In genomic region chr1:206693592-206693991, GRCh38 we compare ENCODE assay signal across 9 cellular contexts. TPM values are rescaled to one million over a fixed set of nuclear protein-coding genes. Genes with fewer than 3 reads are reported as not detected.
DNase-seq lines count a peak whose midpoint lies in the region; ATAC-seq, FAIRE-seq and TF ChIP-seq lines count a peak whose summit lies in the region.
"Had no signal": no experiment of that assay in that cellular context is flagged by ENCODE, and none has a peak within 500 bp of the region (broad histone marks: within the 10 kb centered on the region; RNA-seq: fewer than 3 reads in every experiment).

No MANE protein-coding gene starts in this region.

- H2BK120ac ChIP-seq in IMR-90 (ENCODE audit: low read depth, low read length) = no peak overlapping the region

- H2AK5ac ChIP-seq in IMR-90 (ENCODE audit: low read depth, low read length) = peak overlapping the region; percentile 15; the same call in 1 of the 2 replicates

- H3K4me3 Mint-ChIP-seq in WTC11 (no peak overlapping the region), T-cell (no peak overlapping the region)

- in situ Hi-C loops in IMR-90 (cut with MboI; ENCODE audit: low sequenced_read_pairs) (no loop called here), HepG2 (cut with HindIII; ENCODE audit: extremely low pct_ligation_motif_present, low pct_unique_long_range_greater_than_20kb) (no loop called here)

- no peak overlapping the region for H3K56ac ChIP-seq in IMR-90 (ENCODE audit: extremely low read depth, insufficient read depth, low read length)

- H2AFZ ChIP-seq in IMR-90 (replicated peaks; ENCODE audit: low read length, poor library complexity) (no peak overlapping the region), HepG2 (ENCODE audit: low read length) (no peak overlapping the region)

- H3K36me3 Mint-ChIP-seq in WTC11 = no peaks in the 10 kb centered on the region
- H3K36me3 Mint-ChIP-seq in T-cell = peaks cover 45% of the 10 kb centered on the region

- H2BK15ac ChIP-seq in IMR-90 (ENCODE audit: low read depth, low read length) = no peak overlapping the region

- peak overlapping the region; percentile 38 for H2AK9ac ChIP-seq in IMR-90 (replicated peaks; ENCODE audit: low read depth, low read length, poor library complexity)

- no peak overlapping the region for H4K91ac ChIP-seq in IMR-90 (ENCODE audit: insufficient read depth, low read depth, low read length)

- no peak overlapping the region; the same call in 1 of the 2 replicates for H2BK20ac ChIP-seq in IMR-90 (ENCODE audit: low read depth, low read length)

- peak overlapping the region; percentile 18 for H2BK5ac ChIP-seq in IMR-90 (ENCODE audit: low read depth, low read length, poor library complexity, severe bottlenecking)

- BruUV-seq in IMR-90 (replicated peaks; lab: Mats Ljungman, UMichigan) (no TSS peak), HepG2 (replicated peaks; lab: Mats Ljungman, UMichigan) (no TSS peak)

- no peak overlapping the region for H3K27ac ChIP-seq in IMR-90 (ENCODE audit: insufficient read depth, low read length)
- peak overlapping the region; percentile 87 to 91 for H3K27ac ChIP-seq in coronary artery
- H3K27ac ChIP-seq in HepG2 (ENCODE audit: extremely low read length, insufficient read depth, low read length) = no peak overlapping the region
- peak overlapping the region; percentile 85 for H3K27ac ChIP-seq in stomach smooth muscle (ENCODE audit: low read length)

- H3K4ac ChIP-seq in IMR-90 (ENCODE audit: low read depth, low read length) = 0 out of 2 replicates have a peak overlapping the region, but pooled peaks have one; percentile 39

- H4K8ac ChIP-seq in IMR-90 (ENCODE audit: low read depth in 2 of 2, low read length in 2 of 2) = no peak overlapping the region

- ATAC-seq in IMR-90 (ENCODE audit: low read depth) (no peak), HepG2 (no peak), WTC11 (no peak), T-cell (replicated peaks in 1 of 4) (no peak)

- no peak overlapping the region for H4K5ac ChIP-seq in IMR-90 (ENCODE audit: low read depth, low read length)

- H3K79me1 ChIP-seq in IMR-90 (ENCODE audit: low read depth in 1 of 2, low read length in 2 of 2) = peaks cover 21 to 98% of the 10 kb centered on the region in 2 experiments

- no peak for TF ChIP-seq EP300 in HepG2 (IDR thresholded peaks at IDR 0.05; ENCODE audit: low read depth in 2 of 2, low read length in 2 of 2)
- no peak for TF ChIP-seq EP300 in HepG2 (CRISPR knock-in tag; IDR thresholded peaks at IDR 0.05; ENCODE audit: borderline replicate concordance)

- peak overlapping the region; percentile 44 for H3K14ac ChIP-seq in IMR-90 (replicated peaks; ENCODE audit: low read depth, low read length)

- H3K18ac ChIP-seq in IMR-90 (ENCODE audit: low read depth, low read length) = no peak overlapping the region

- dilution Hi-C loops in IMR-90 (cut with HindIII; ENCODE audit: low sequenced_read_pairs, unreplicated experiment) = no loop called here

- intact Hi-C loops in IMR-90 (cut with micrococcal nuclease) = no loop called here
- intact Hi-C loops in HepG2 (cut with micrococcal nuclease; ENCODE audit: unreplicated experiment) = no loop called here

- H4K20me1 ChIP-seq in IMR-90 (ENCODE audit: insufficient read depth, low read length) = peaks cover 100% of the 10 kb centered on the region
- H4K20me1 ChIP-seq in HepG2 (ENCODE audit: insufficient read depth, low read length) = peaks cover 50% of the 10 kb centered on the region

- peaks cover 70% of the 10 kb centered on the region for H3K4me1 Mint-ChIP-seq in WTC11
- H3K4me1 Mint-ChIP-seq in T-cell = peaks cover 90 to 96% (median 90%) of the 10 kb centered on the region in 3 donors

- H3K4me3 ChIP-seq in IMR-90 (ENCODE audit: insufficient read depth, low read depth, low read length) (no peak overlapping the region), coronary artery (peak overlapping the region; percentile 52), HepG2 (replicated peaks in 1 of 3; ENCODE audit: insufficient read depth in 1 of 3, low read depth in 2 of 3, low read length in 3 of 3) (no peak overlapping the region), stomach smooth muscle (ENCODE audit: low read length in 2 of 2) (peak overlapping the region; percentile 45 to 69)

- TF ChIP-seq POLR2A in IMR-90 (IDR thresholded peaks at IDR 0.05; ENCODE audit: low read depth, low read length) (no peak), HepG2 (IDR thresholded peaks at IDR 0.05; ENCODE audit: insufficient read depth in 1 of 2, low read depth in 2 of 2, low read length in 2 of 2) (no peak)

- FAIRE-seq in HepG2 (lab: Jason Lieb, UNC) = no peak

- H3K4me1 ChIP-seq in IMR-90 (ENCODE audit: control insufficient read depth, insufficient read depth, low read length) (peaks cover 56% of the 10 kb centered on the region), HepG2 (ENCODE audit: insufficient read depth, low read length) (peaks cover 88% of the 10 kb centered on the region), stomach smooth muscle (ENCODE audit: control insufficient read depth, insufficient read depth, low read length) (peaks cover 90% of the 10 kb centered on the region)

- TF ChIP-seq RAD21 in IMR-90 (IDR thresholded peaks at IDR 0.05; ENCODE audit: low read length) (no peak), HepG2 (CRISPR knock-in tag; IDR thresholded peaks at IDR 0.05) (no peak)

- H3K23ac ChIP-seq in IMR-90 (ENCODE audit: low read depth, low read length) = peak overlapping the region; percentile 57

- H3K27me3 ChIP-seq in IMR-90 (ENCODE audit: control insufficient read depth, insufficient read depth, low read length) (no peaks in the 10 kb centered on the region), HepG2 (ENCODE audit: control insufficient read depth in 1 of 2, insufficient read depth in 2 of 2, low read length in 2 of 2) (no peaks in the 10 kb centered on the region), stomach smooth muscle (ENCODE audit: control insufficient read depth in 1 of 2, insufficient read depth in 2 of 2, low read length in 2 of 2) (no peaks in the 10 kb centered on the region)

- peaks cover 85% of the 10 kb centered on the region for H3K79me2 ChIP-seq in HepG2 (ENCODE audit: insufficient read depth, low read length)

- H3K9me3 Mint-ChIP-seq in WTC11 = no peaks in the 10 kb centered on the region
- H3K9me3 Mint-ChIP-seq in T-cell = no peaks in the 10 kb centered on the region

- peaks cover 6% of the 10 kb centered on the region; the same call in 1 of the 2 replicates for H3K36me3 ChIP-seq in IMR-90 (ENCODE audit: control insufficient read depth, insufficient read depth, low read length)
- peaks cover 5 to 19% of the 10 kb centered on the region in 2 experiments; a peak in 4 of 5 replicates for H3K36me3 ChIP-seq in HepG2 (replicated peaks in 1 of 2; ENCODE audit: control insufficient read depth in 1 of 2, insufficient read depth in 2 of 2, low read length in 2 of 2)
- H3K36me3 ChIP-seq in stomach smooth muscle (ENCODE audit: control insufficient read depth in 2 of 2, insufficient read depth in 2 of 2, low read length in 2 of 2) = peaks cover 0 to 2% of the 10 kb centered on the region in 2 donors

- POLR2A ChIA-PET in IMR-90 (lab: Charles Lee; ENCODE audit: unreplicated experiment) (no interaction called here), HepG2 (lab: Yijun Ruan, JAX) (no interaction called here), WTC11 (lab: Charles Lee) (interaction anchor here (2.0 kb wide), 1 partner anchor 12 kb away, joined by 8 read pairs; no protein-coding TSS in a partner anchor), T-cell (lab: Charles Lee) (no interaction called here)

- peaks cover 86% of the 10 kb centered on the region for H3K9me1 ChIP-seq in IMR-90 (ENCODE audit: insufficient read depth, low read length)

- no peaks in the 10 kb centered on the region for H3K9me3 ChIP-seq in IMR-90 (ENCODE audit: control insufficient read depth, insufficient read depth, low read length)
- H3K9me3 ChIP-seq in HepG2 (ENCODE audit: low read length) = no peaks in the 10 kb centered on the region
- no peaks in the 10 kb centered on the region for H3K9me3 ChIP-seq in stomach smooth muscle (ENCODE audit: control insufficient read depth in 2 of 2, low read length in 2 of 2)

- WGBS in IMR-90 (ENCODE audit: extremely low coverage in 2 of 2, insufficient read length in 1 of 2), 2 experiments = 87% methylated on average over 3 of the region's 7 CpGs; no CpG with 5 or more reads in 1 of the 2 experiments
- 95% methylated on average over 7 of the region's 7 CpGs for WGBS in HepG2 (ENCODE audit: low lambda C conversion rate)

- CTCF ChIA-PET in IMR-90 (lab: Yijun Ruan, JAX) = interaction anchor here (0.6 to 1.4 kb wide), 3 partner anchors 60 to 215 kb away, joined by 3 to 5 read pairs (median 4); no protein-coding TSS in a partner anchor
- CTCF ChIA-PET in HepG2 (lab: Yijun Ruan, JAX; ENCODE audit: low intra/inter-chr PET ratio, low total read pairs) = no interaction called here
- CTCF ChIA-PET in WTC11 (lab: Charles Lee) = interaction anchor here (0.9 to 3.1 kb wide), 5 partner anchors 9 to 219 kb away, joined by 3 to 11 read pairs (median 6); no protein-coding TSS in a partner anchor
- CTCF ChIA-PET in T-cell (lab: Charles Lee) = interaction anchor here in 1 of 2 donors (0.5 kb wide), 1 partner anchor 64 kb away, joined by 3 read pairs; no protein-coding TSS in a partner anchor

- TF ChIP-seq CTCF in IMR-90 (conservative IDR thresholded peaks at IDR 0.05; ENCODE audit: low read depth, low read length) = no peak
- no peak for TF ChIP-seq CTCF in coronary artery (IDR thresholded peaks at IDR 0.05)
- no peak for TF ChIP-seq CTCF in HepG2 (CRISPR knock-in tag; IDR thresholded peaks at IDR 0.05)
- TF ChIP-seq CTCF in WTC11 (IDR thresholded peaks at IDR 0.05) = no peak

- DNase-seq in IMR-90 (peak; percentile 50), coronary artery (ENCODE audit: low spot score) (peak; percentile 85), HepG2 (ENCODE audit: low spot score) (no peak), NCI-H1105 treated with DMSO at 0.1 percent for 48 hours (lab: John Stamatoyannopoulos, UW) (no peak), occipital lobe (lab: John Stamatoyannopoulos, UW) (no peak), WTC11 (ENCODE audit: low spot score) (no peak), T-cell (no peak)
- DNase-seq: NCI-H2171 treated with DMSO at 0.1 percent for 48 hours had no signal

- H3K9ac ChIP-seq in IMR-90 (ENCODE audit: low read depth, low read length) (no peak overlapping the region; the same call in 1 of the 2 replicates), HepG2 (ENCODE audit: insufficient read depth, low read depth, low read length) (no peak overlapping the region), stomach smooth muscle (ENCODE audit: low read length in 2 of 2) (peak overlapping the region; percentile 36 to 74)

- H3K4me2 ChIP-seq in IMR-90 (ENCODE audit: low read depth, low read length) (peak overlapping the region; percentile 83), HepG2 (ENCODE audit: low read depth, low read length) (no peak overlapping the region)

- H3K27me3 Mint-ChIP-seq in WTC11 (ENCODE audit: low read depth) (no peaks in the 10 kb centered on the region; the same call in 1 of the 2 replicates), T-cell (no peaks in the 10 kb centered on the region)

- no peak overlapping the region for H3K27ac Mint-ChIP-seq in WTC11
- H3K27ac Mint-ChIP-seq in T-cell = no peak overlapping the region

RNA-seq across cellular contexts. Expression of gene MAPKAPK2, which starts 8.9 kb away (rescaled TPM):
- total RNA-seq in IMR-90 (2012; rRNA removed) = 50.8 and 56.5 TPM in 2 replicates
- 60.7 and 66.4 TPM in 2 replicates for polyA plus RNA-seq in IMR-90 (2012; rRNA removed)
- polyA plus RNA-seq in IMR-90 (2012; cell fraction: cytosol; rRNA removed) = 42.3 and 56.1 TPM in 2 replicates
- polyA plus RNA-seq in IMR-90 (2012; cell fraction: nucleus; rRNA removed; ENCODE audit: low replicate concordance) = 86.1 and 91.5 TPM in 2 replicates
- total RNA-seq in HepG2 (2016; rRNA removed; fragmentation: Illumina TruSeq; extraction: Trizol) = 14.5 and 16.6 TPM in 2 replicates
- 11.7 and 13.0 TPM in 2 replicates for total RNA-seq in HepG2 (2016; cell fraction: cytosol; rRNA removed; fragmentation: Illumina TruSeq; extraction: Trizol; ENCODE audit: low read depth)
- total RNA-seq in HepG2 (2016; cell fraction: insoluble cytoplasmic fraction; rRNA removed; fragmentation: Illumina TruSeq; extraction: Trizol) = 11.8 and 16.6 TPM in 2 replicates
- 26.9 and 28.5 TPM in 2 replicates for total RNA-seq in HepG2 (2016; cell fraction: membrane; rRNA removed; fragmentation: Illumina TruSeq; extraction: Trizol)
- total RNA-seq in HepG2 (2016; cell fraction: nucleus; rRNA removed; fragmentation: Illumina TruSeq; extraction: Trizol) = 15.3 TPM in 2 replicates
- 34.0 and 40.1 TPM in 2 replicates for polyA plus RNA-seq in HepG2 (2011; rRNA removed)
- 28.8 and 30.9 TPM in 2 replicates for polyA plus RNA-seq in HepG2 (2011; cell fraction: cytosol; rRNA removed)
- 60.6 and 63.0 TPM in 2 replicates for polyA plus RNA-seq in HepG2 (2011; cell fraction: nucleus; rRNA removed)
- polyA plus RNA-seq in HepG2 (2012) = 17.3 and 31.0 TPM in 2 replicates
- polyA plus RNA-seq in HepG2 (2016; cell fraction: cytosol; fragmentation: Illumina TruSeq; extraction: Trizol; ENCODE audit: low read depth) = 13.8 and 14.2 TPM in 2 replicates
- 17.8 and 22.4 TPM in 2 replicates for polyA plus RNA-seq in HepG2 (2016; cell fraction: insoluble cytoplasmic fraction; fragmentation: Illumina TruSeq; extraction: Trizol; ENCODE audit: low read depth)
- 32.7 and 35.8 TPM in 2 replicates for polyA plus RNA-seq in HepG2 (2016; cell fraction: membrane; fragmentation: Illumina TruSeq; extraction: Trizol; ENCODE audit: low read depth)
- 41.1 and 43.4 TPM in 2 replicates for polyA plus RNA-seq in HepG2 (2016; cell fraction: nucleus; fragmentation: Illumina TruSeq; extraction: Trizol; ENCODE audit: insufficient read depth, low read depth)
- 50.0 and 68.4 TPM in 2 replicates for polyA minus RNA-seq in HepG2 (2011; rRNA and poly(A)+ RNA removed; ENCODE audit: low replicate concordance)
- polyA minus RNA-seq in HepG2 (2011; cell fraction: cytosol; rRNA and poly(A)+ RNA removed) = 15.6 and 16.3 TPM in 2 replicates
- polyA minus RNA-seq in HepG2 (2011; cell fraction: nucleus; rRNA and poly(A)+ RNA removed) = 24.2 and 25.9 TPM in 2 replicates
- 8.1 TPM for total RNA-seq in occipital lobe
- total RNA-seq in WTC11 (2021) = 46.4 to 54.9 TPM (median 48.9 TPM) in 3 replicates
- total RNA-seq in T-cell = 100 to 1,000 TPM in 1 of 5 donors, 10 to 100 TPM in 4; 64.3 to 117 (median 78.4) TPM

RNA-seq across cellular contexts. Expression of gene DYRK3, which starts 58.3 kb away (rescaled TPM):
- total RNA-seq in IMR-90 (2012; rRNA removed) (21.1 and 22.0 TPM in 2 replicates), HepG2 (2016; rRNA removed; fragmentation: Illumina TruSeq; extraction: Trizol) (2.8 and 4.1 TPM in 2 replicates), occipital lobe (18.2 TPM), WTC11 (2021) (6.7 to 7.8 TPM (median 6.7 TPM) in 3 replicates), T-cell (1 to 10 TPM in 4 of 5 donors, under 1 TPM in 1; 0.73 to 2.0 (median 1.6) TPM)
- polyA plus RNA-seq in IMR-90 (2012; rRNA removed) (4.6 and 5.5 TPM in 2 replicates), HepG2 (2011; rRNA removed) (0.48 and 0.50 TPM in 2 replicates)
- polyA plus RNA-seq in IMR-90 (2012; cell fraction: cytosol; rRNA removed) = 2.2 and 3.2 TPM in 2 replicates
- polyA plus RNA-seq in IMR-90 (2012; cell fraction: nucleus; rRNA removed; ENCODE audit: low replicate concordance) = 2.4 and 9.7 TPM in 2 replicates
- 0.44 and 0.81 TPM in 2 replicates for total RNA-seq in HepG2 (2016; cell fraction: cytosol; rRNA removed; fragmentation: Illumina TruSeq; extraction: Trizol; ENCODE audit: low read depth)
- 3.1 and 4.0 TPM in 2 replicates for total RNA-seq in HepG2 (2016; cell fraction: insoluble cytoplasmic fraction; rRNA removed; fragmentation: Illumina TruSeq; extraction: Trizol)
- total RNA-seq in HepG2 (2016; cell fraction: membrane; rRNA removed; fragmentation: Illumina TruSeq; extraction: Trizol) = 1.4 and 1.5 TPM in 2 replicates
- total RNA-seq in HepG2 (2016; cell fraction: nucleus; rRNA removed; fragmentation: Illumina TruSeq; extraction: Trizol) = 1.7 and 2.7 TPM in 2 replicates
- 0.31 and 0.43 TPM in 2 replicates for polyA plus RNA-seq in HepG2 (2011; cell fraction: cytosol; rRNA removed)
- polyA plus RNA-seq in HepG2 (2011; cell fraction: nucleus; rRNA removed) = 0.29 and 0.58 TPM in 2 replicates
- polyA plus RNA-seq in HepG2 (2012) = 0.40 and 0.43 TPM in 2 replicates
- polyA plus RNA-seq in HepG2 (2016; cell fraction: cytosol; fragmentation: Illumina TruSeq; extraction: Trizol; ENCODE audit: low read depth) = 0.10 and 0.25 TPM in 2 replicates
- polyA plus RNA-seq in HepG2 (2016; cell fraction: insoluble cytoplasmic fraction; fragmentation: Illumina TruSeq; extraction: Trizol; ENCODE audit: low read depth) = 1.7 and 2.1 TPM in 2 replicates
- 0.34 and 0.35 TPM in 2 replicates for polyA plus RNA-seq in HepG2 (2016; cell fraction: membrane; fragmentation: Illumina TruSeq; extraction: Trizol; ENCODE audit: low read depth)
- 1.0 and 1.5 TPM in 2 replicates for polyA plus RNA-seq in HepG2 (2016; cell fraction: nucleus; fragmentation: Illumina TruSeq; extraction: Trizol; ENCODE audit: insufficient read depth, low read depth)
- polyA minus RNA-seq in HepG2 (2011; rRNA and poly(A)+ RNA removed; ENCODE audit: low replicate concordance) = 0.80 and 17.9 TPM in 2 replicates
- polyA minus RNA-seq in HepG2 (2011; cell fraction: cytosol; rRNA and poly(A)+ RNA removed) = 0.40 and 1.7 TPM in 2 replicates
- 1.2 and 2.0 TPM in 2 replicates for polyA minus RNA-seq in HepG2 (2011; cell fraction: nucleus; rRNA and poly(A)+ RNA removed)

Comparison
In these comparisons a context has a peak if more than half of its experiments do, and no peak if none do; other contexts are left out.
1. DNase-seq: peak in IMR-90 (single experiment) and coronary artery (single experiment); none in HepG2 (single experiment), NCI-H1105 treated with DMSO at 0.1 percent for 48 hours (single experiment), occipital lobe (single experiment), WTC11 (single experiment) and T-cell (0 of 34).
2. H3K27ac ChIP-seq: peak in coronary artery (2 of 2) and stomach smooth muscle (single experiment); none in IMR-90 (single experiment) and HepG2 (single experiment).
3. H3K4me3 ChIP-seq: peak in coronary artery (single experiment) and stomach smooth muscle (2 of 2); none in IMR-90 (single experiment) and HepG2 (0 of 3).
4. H3K9ac ChIP-seq: peak in stomach smooth muscle (2 of 2); none in IMR-90 (single experiment) and HepG2 (single experiment).